ENCODE assay signal across 8 cellular contexts in genomic region chr12:6689000-6689882, GRCh38. TPM values are rescaled to one million over a fixed set of nuclear protein-coding genes. Genes with fewer than 3 reads are reported as not detected.
DNase-seq lines count a peak whose midpoint lies in the region; ATAC-seq and TF ChIP-seq lines count a peak whose summit lies in the region.

Gene ZNF384, minus strand, starts transcription at chr12:6689375. Its CDS starts 9,855 bp downstream, at chr12:6679520.

- peak within 1 kb of the TSS; percentile 98 for H3K27ac ChIP-seq in angular gyrus (ENCODE audit: low read depth, low read length)
- H3K27ac ChIP-seq in left ventricle myocardium inferior (replicated peaks): peak within 1 kb of the TSS; percentile 100

- H3K36me3 ChIP-seq in left ventricle myocardium inferior: no peaks in the 10 kb centered on the region

- peak; percentile 52 for TF ChIP-seq CTCF in left ventricle myocardium inferior (IDR thresholded peaks at IDR 0.05; ENCODE audit: borderline replicate concordance)
- TF ChIP-seq CTCF in progenitor cell of endocrine pancreas (IDR thresholded peaks at IDR 0.05; ENCODE audit: unreplicated experiment): peak; percentile 34

- H3K27me3 Mint-ChIP-seq in progenitor cell of endocrine pancreas: peaks cover 11% of the 10 kb centered on the region

- H3K36me3 Mint-ChIP-seq in progenitor cell of endocrine pancreas (ENCODE audit: insufficient read depth): peaks cover 7% of the 10 kb centered on the region

- H3K27me3 ChIP-seq in left ventricle myocardium inferior (ENCODE audit: low read depth): no peaks in the 10 kb centered on the region

- peak within 1 kb of the TSS; percentile 89 for H3K4me3 Mint-ChIP-seq in progenitor cell of endocrine pancreas (ENCODE audit: low read depth)

- H3K4me3 ChIP-seq in left ventricle myocardium inferior: peak within 1 kb of the TSS; percentile 95

- peak within 1 kb of the TSS; percentile 97 for H3K27ac Mint-ChIP-seq in progenitor cell of endocrine pancreas

- peak; percentile 67 for TF ChIP-seq POLR2A in GM15510 (IDR thresholded peaks at IDR 0.05; ENCODE audit: borderline replicate concordance, extremely low read depth, insufficient read length)

- peaks cover 55% of the 10 kb centered on the region for H3K4me1 ChIP-seq in left ventricle myocardium inferior

- H3K9me3 Mint-ChIP-seq in progenitor cell of endocrine pancreas (ENCODE audit: low read depth): no peaks in the 10 kb centered on the region

- peak; percentile 87 for ATAC-seq in HG02938 (IDR thresholded peaks at IDR 0.05; ENCODE audit: unreplicated experiment)

- peak; percentile 87 to 96 for DNase-seq in NCI-H187 (lab: John Stamatoyannopoulos, UW)
- peak; percentile 81 to 100 (median 93) for DNase-seq in T-helper 2 cell
- peak; percentile 96 for DNase-seq in left ventricle myocardium inferior
- peak; percentile 95 for DNase-seq in progenitor cell of endocrine pancreas (ENCODE audit: low spot score, unreplicated experiment)
- DNase-seq in ureter (ENCODE audit: low spot score): peak; percentile 98

- H3K4me1 Mint-ChIP-seq in progenitor cell of endocrine pancreas (ENCODE audit: low read depth): peaks cover 34% of the 10 kb centered on the region

- H3K9me3 ChIP-seq in left ventricle myocardium inferior (replicated peaks): no peaks in the 10 kb centered on the region

- intact Hi-C loops in left ventricle myocardium inferior (cut with micrococcal nuclease): no loop called here

RNA-seq across cellular contexts. Expression of gene ZNF384, which starts in this region (rescaled TPM):
- total RNA-seq in left ventricle myocardium inferior (26.5 TPM), progenitor cell of endocrine pancreas (159 and 164 TPM in 2 replicates), ureter (63.4 TPM)

Comparison
In these comparisons a context has a peak if more than half of its experiments do, and no peak if none do; other contexts are left out.
1. Peak in every context shown above with its lines: DNase-seq, ATAC-seq, H3K4me3 ChIP-seq and H3K27ac ChIP-seq.